In genomic region chr22:48277868-48278581, GRCh38 we compare ENCODE assay signal across 25 cellular contexts.
DNase-seq lines count a peak whose midpoint lies in the region; ATAC-seq, FAIRE-seq and TF ChIP-seq lines count a peak whose summit lies in the region.
"Had no signal": no experiment of that assay in that cellular context is flagged by ENCODE, and none has a peak within 500 bp of the region (broad histone marks: within the 10 kb centered on the region; RNA-seq: fewer than 3 reads in every experiment).

No MANE protein-coding gene starts in this region.

- no peak for TF ChIP-seq CTCF in mucosa of descending colon (IDR thresholded peaks at IDR 0.05)

- DNase-seq in SK-N-MC (ENCODE audit: low read depth, low spot score) (peak; percentile 67), mucosa of descending colon (peak in 2 of 3 donors; percentile 47 to 52), superior temporal gyrus (ENCODE audit: extremely low spot score) (peak; percentile 22), MV-4-11 (lab: John Stamatoyannopoulos, UW) (no peak)
- no peak for DNase-seq in stimulated activated CD4-positive, alpha-beta T cell treated with anti-CD3 and anti-CD28 coated beads, Interleukin-4, amount 100 ng/mL, for 24 hours
- DNase-seq: activated CD4-positive, alpha-beta T cell treated with anti-CD3 and anti-CD28 coated beads for 1 hour; activated naive CD8-positive, alpha-beta T cell treated with anti-CD3 and anti-CD28 coated beads, Interleukin-2, amount 10 ng/mL, durations not matched to agents 7 days and 5 days; AML-193; dermis blood vessel endothelial cell; DMS79 treated with DMSO at 0.1 percent for 48 hours; GOT3; islet precursor cell; Karpas-422; natural killer cell; NCI-H1105; NCI-H2081; NCI-H446 treated with DMSO at 0.1 percent for 48 hours; spleen; stomach; upper lobe of right lung had no signal

- peak overlapping the region; percentile 41 for H3K9ac ChIP-seq in SK-N-MC (ENCODE audit: insufficient read length)

- H3K36me3 ChIP-seq in SK-N-MC (ENCODE audit: insufficient read depth, low read length) = no peaks in the 10 kb centered on the region
- H3K36me3 ChIP-seq in mucosa of descending colon (ENCODE audit: low read depth) = no peaks in the 10 kb centered on the region
- H3K36me3 ChIP-seq: breast epithelium, spleen, stomach, upper lobe of right lung had no signal

- H3K4me3 ChIP-seq in SK-N-MC (peak overlapping the region; percentile 66), mucosa of descending colon (no peak overlapping the region)
- H3K4me3 ChIP-seq: breast epithelium, spleen, stomach, upper lobe of right lung had no signal

- H3K9me3 ChIP-seq in SK-N-MC (ENCODE audit: low read depth, low read length) (peaks cover 5% of the 10 kb centered on the region; the same call in 1 of the 2 replicates), mucosa of descending colon (no peaks in the 10 kb centered on the region)
- H3K9me3 ChIP-seq: breast epithelium, spleen, stomach, upper lobe of right lung had no signal

- FAIRE-seq in endometrium (lab: Jason Lieb, UNC) = peak; percentile 54
- FAIRE-seq: GM12892 had no signal

- H3K27ac ChIP-seq in SK-N-MC = peak overlapping the region; percentile 79
- H3K27ac ChIP-seq: breast epithelium, RWPE1, spleen, stomach, upper lobe of right lung had no signal

- peaks cover 12% of the 10 kb centered on the region for H3K4me1 ChIP-seq in mucosa of descending colon (ENCODE audit: low read depth)
- H3K4me1 ChIP-seq: spleen, stomach, upper lobe of right lung had no signal

- ATAC-seq in mucosa of descending colon = peak; percentile 40
- ATAC-seq in HG02938 (IDR thresholded peaks at IDR 0.05; ENCODE audit: unreplicated experiment) = no peak
- ATAC-seq: natural killer cell had no signal

- intact Hi-C loops in mucosa of descending colon (cut with DNase I, micrococcal nuclease) = no loop called here

Comparison
In these comparisons a context has a peak if more than half of its experiments do, and no peak if none do; other contexts are left out.
1. DNase-seq: peak in SK-N-MC (single experiment), mucosa of descending colon (2 of 3) and superior temporal gyrus (single experiment); none in MV-4-11 (single experiment) and stimulated activated CD4-positive, alpha-beta T cell treated with anti-CD3 and anti-CD28 coated beads, Interleukin-4, amount 100 ng/mL, for 24 hours (single experiment).